ENCODE assay signal across 8 cellular contexts in genomic region chr6:83429857-83430605, GRCh38. TPM values are rescaled to one million over a fixed set of nuclear protein-coding genes. Genes with fewer than 3 reads are reported as not detected.
A peak's percentile ranks its signal among the peaks of the same experiment; 100 is the strongest.
DNase-seq lines count a peak whose midpoint lies in the region; ATAC-seq and TF ChIP-seq lines count a peak whose summit lies in the region.

No MANE protein-coding gene starts in this region.

- DNase-seq in AG04450 (ENCODE audit: low read depth, low spot score): no peak
- DNase-seq in M059J (ENCODE audit: low read depth): peak; percentile 53
- DNase-seq in left lung: peak in 1 of 2 donors; percentile 57
- peak in 1 of 2 donors; percentile 6 for DNase-seq in tibial nerve (ENCODE audit: low spot score in 2 of 2)
- no peak for DNase-seq in NCI-H446 treated with DMSO at 0.1 percent for 48 hours (lab: John Stamatoyannopoulos, UW)
- DNase-seq in NCI-H187 treated with DMSO at 0.1 percent for 48 hours (lab: John Stamatoyannopoulos, UW): no peak

- H3K36me3 ChIP-seq in left lung (no peaks in the 10 kb centered on the region), tibial nerve (peaks cover 0 to 5% (median 0%) of the 10 kb centered on the region in 3 donors)

- H3K27ac ChIP-seq in AG04450 (ENCODE audit: low read depth, low read length) (peak overlapping the region; percentile 63), cingulate gyrus (ENCODE audit: low read depth, low read length) (peak overlapping the region; percentile 84), left lung (peak overlapping the region; percentile 76 to 83), tibial nerve (peak overlapping the region in 3 of 4 donors; percentile 73 to 87 (median 73))

- 52 to 55% methylated on average over 13 of the region's 13 CpGs for WGBS in tibial nerve, 2 donors

- TF ChIP-seq POLR2A in tibial nerve (IDR thresholded peaks at IDR 0.05): no peak

- intact Hi-C loops in left lung (cut with DNase I): no loop called here

- TF ChIP-seq CTCF in AG04450 (IDR thresholded peaks at IDR 0.05; ENCODE audit: low read depth, low read length) (no peak), left lung (IDR thresholded peaks at IDR 0.05) (no peak), tibial nerve (IDR thresholded peaks at IDR 0.05) (no peak)

- ATAC-seq in GM21447 (IDR thresholded peaks at IDR 0.05; ENCODE audit: unreplicated experiment): peak; percentile 13
- peak; percentile 67 for ATAC-seq in left lung

- CTCF ChIA-PET in AG04450 (lab: Charles Lee): interaction anchor here (1.0 to 1.2 kb wide), 3 partner anchors 12 to 364 kb away, joined by 3 to 4 read pairs (median 4); partner anchors contain the start of gene UBE3D

- H3K4me3 ChIP-seq in AG04450 (ENCODE audit: low read depth, low read length): peak overlapping the region; percentile 68
- H3K4me3 ChIP-seq in left lung: peak overlapping the region; percentile 46 to 69
- peak overlapping the region; percentile 50 to 60 (median 56) for H3K4me3 ChIP-seq in tibial nerve

- H3K9me3 ChIP-seq in AG04450 (ENCODE audit: control insufficient read depth, insufficient read depth, low read length) (peaks cover 1% of the 10 kb centered on the region), left lung (peaks cover 0 to 4% of the 10 kb centered on the region in 2 donors), tibial nerve (peaks cover 0 to 2% (median 0%) of the 10 kb centered on the region in 4 donors)

- H3K4me1 ChIP-seq in left lung (peaks cover 4 to 35% of the 10 kb centered on the region in 2 donors), tibial nerve (peaks cover 0 to 28% (median 3%) of the 10 kb centered on the region in 4 donors)

- TF ChIP-seq EP300 in tibial nerve (IDR thresholded peaks at IDR 0.05): no peak

- POLR2A ChIA-PET in AG04450 (lab: Yijun Ruan, JAX): no interaction called here

- H3K27me3 ChIP-seq in AG04450 (ENCODE audit: control insufficient read depth, insufficient read depth, low read length): no peaks in the 10 kb centered on the region
- peaks cover 0 to 19% of the 10 kb centered on the region in 2 donors for H3K27me3 ChIP-seq in left lung
- no peaks in the 10 kb centered on the region for H3K27me3 ChIP-seq in tibial nerve

RNA-seq across cellular contexts. Expression of gene ME1, which starts 0.8 kb away (rescaled TPM):
- polyA plus RNA-seq in AG04450 (2011; rRNA removed): 29.3 and 31.8 TPM in 2 replicates
- polyA minus RNA-seq in AG04450 (2011; rRNA and poly(A)+ RNA removed): 19.2 and 30.4 TPM in 2 replicates
- 8.4 and 11.6 TPM in 2 replicates for total RNA-seq in M059J (2014; rRNA removed; shearing (Covaris generic))
- 10 to 100 TPM; 22.6 to 30.7 TPM for total RNA-seq in left lung
- total RNA-seq in tibial nerve: 10 to 100 TPM in 3 of 4 donors, 1 to 10 TPM in 1; 7.8 to 17.6 (median 14.9) TPM
